Comparison of ENCODE assay signal across 1 cellular context in genomic region chr6:32969685-32970412, GRCh38.
TF ChIP-seq lines count a peak whose summit lies in the region.

No MANE protein-coding gene starts in this region.

TF ChIP-seq in GM12878, 131 proteins besides CTCF, POLR2A, EP300 and RAD21 (continues in another document):
- TF ChIP-seq, protein P1, sequence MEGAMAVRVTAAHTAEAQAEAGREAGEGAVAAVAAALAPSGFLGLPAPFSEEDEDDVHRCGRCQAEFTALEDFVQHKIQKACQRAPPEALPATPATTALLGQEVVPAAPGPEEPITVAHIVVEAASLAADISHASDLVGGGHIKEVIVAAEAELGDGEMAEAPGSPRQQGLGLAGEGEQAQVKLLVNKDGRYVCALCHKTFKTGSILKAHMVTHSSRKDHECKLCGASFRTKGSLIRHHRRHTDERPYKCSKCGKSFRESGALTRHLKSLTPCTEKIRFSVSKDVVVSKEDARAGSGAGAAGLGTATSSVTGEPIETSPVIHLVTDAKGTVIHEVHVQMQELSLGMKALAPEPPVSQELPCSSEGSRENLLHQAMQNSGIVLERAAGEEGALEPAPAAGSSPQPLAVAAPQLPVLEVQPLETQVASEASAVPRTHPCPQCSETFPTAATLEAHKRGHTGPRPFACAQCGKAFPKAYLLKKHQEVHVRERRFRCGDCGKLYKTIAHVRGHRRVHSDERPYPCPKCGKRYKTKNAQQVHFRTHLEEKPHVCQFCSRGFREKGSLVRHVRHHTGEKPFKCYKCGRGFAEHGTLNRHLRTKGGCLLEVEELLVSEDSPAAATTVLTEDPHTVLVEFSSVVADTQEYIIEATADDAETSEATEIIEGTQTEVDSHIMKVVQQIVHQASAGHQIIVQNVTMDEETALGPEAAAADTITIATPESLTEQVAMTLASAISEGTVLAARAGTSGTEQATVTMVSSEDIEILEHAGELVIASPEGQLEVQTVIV (IDR thresholded peaks at IDR 0.05; ENCODE audit: borderline replicate concordance, partially characterized antibody), result no peak
- TF ChIP-seq, protein P2, sequence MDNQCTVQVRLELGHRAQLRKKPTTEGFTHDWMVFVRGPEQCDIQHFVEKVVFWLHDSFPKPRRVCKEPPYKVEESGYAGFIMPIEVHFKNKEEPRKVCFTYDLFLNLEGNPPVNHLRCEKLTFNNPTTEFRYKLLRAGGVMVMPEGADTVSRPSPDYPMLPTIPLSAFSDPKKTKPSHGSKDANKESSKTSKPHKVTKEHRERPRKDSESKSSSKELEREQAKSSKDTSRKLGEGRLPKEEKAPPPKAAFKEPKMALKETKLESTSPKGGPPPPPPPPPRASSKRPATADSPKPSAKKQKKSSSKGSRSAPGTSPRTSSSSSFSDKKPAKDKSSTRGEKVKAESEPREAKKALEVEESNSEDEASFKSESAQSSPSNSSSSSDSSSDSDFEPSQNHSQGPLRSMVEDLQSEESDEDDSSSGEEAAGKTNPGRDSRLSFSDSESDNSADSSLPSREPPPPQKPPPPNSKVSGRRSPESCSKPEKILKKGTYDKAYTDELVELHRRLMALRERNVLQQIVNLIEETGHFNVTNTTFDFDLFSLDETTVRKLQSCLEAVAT (IDR thresholded peaks at IDR 0.05), result peak; percentile 63; the same call in 1 of the 2 replicates
- no peak for TF ChIP-seq SUZ12 (IDR thresholded peaks at IDR 0.05; ENCODE audit: unreplicated experiment)
- TF ChIP-seq, protein P3, sequence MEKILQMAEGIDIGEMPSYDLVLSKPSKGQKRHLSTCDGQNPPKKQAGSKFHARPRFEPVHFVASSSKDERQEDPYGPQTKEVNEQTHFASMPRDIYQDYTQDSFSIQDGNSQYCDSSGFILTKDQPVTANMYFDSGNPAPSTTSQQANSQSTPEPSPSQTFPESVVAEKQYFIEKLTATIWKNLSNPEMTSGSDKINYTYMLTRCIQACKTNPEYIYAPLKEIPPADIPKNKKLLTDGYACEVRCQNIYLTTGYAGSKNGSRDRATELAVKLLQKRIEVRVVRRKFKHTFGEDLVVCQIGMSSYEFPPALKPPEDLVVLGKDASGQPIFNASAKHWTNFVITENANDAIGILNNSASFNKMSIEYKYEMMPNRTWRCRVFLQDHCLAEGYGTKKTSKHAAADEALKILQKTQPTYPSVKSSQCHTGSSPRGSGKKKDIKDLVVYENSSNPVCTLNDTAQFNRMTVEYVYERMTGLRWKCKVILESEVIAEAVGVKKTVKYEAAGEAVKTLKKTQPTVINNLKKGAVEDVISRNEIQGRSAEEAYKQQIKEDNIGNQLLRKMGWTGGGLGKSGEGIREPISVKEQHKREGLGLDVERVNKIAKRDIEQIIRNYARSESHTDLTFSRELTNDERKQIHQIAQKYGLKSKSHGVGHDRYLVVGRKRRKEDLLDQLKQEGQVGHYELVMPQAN (conservative IDR thresholded peaks at IDR 0.05), result no peak; the same call in 1 of the 2 replicates
- TF ChIP-seq NR2C1 (IDR thresholded peaks at IDR 0.05), result 0 out of 2 replicates have a peak, but pooled peaks have one; percentile 47
- TF ChIP-seq ZZZ3 (IDR thresholded peaks at IDR 0.05; ENCODE audit: control insufficient read depth, insufficient read length, low read depth), result no peak
- TF ChIP-seq NFXL1 (IDR thresholded peaks at IDR 0.05; ENCODE audit: borderline replicate concordance), result no peak
- peak; percentile 21; the same call in 1 of the 2 replicates for TF ChIP-seq LARP7 (IDR thresholded peaks at IDR 0.05)
- TF ChIP-seq SMC3 (IDR thresholded peaks at IDR 0.05; ENCODE audit: borderline replicate concordance, low read length), result no peak
- no peak for TF ChIP-seq HDGF (IDR thresholded peaks at IDR 0.05)
- TF ChIP-seq RFX5 (IDR thresholded peaks at IDR 0.05; ENCODE audit: low read depth, low read length), result no peak
- TF ChIP-seq CREM (IDR thresholded peaks at IDR 0.05; ENCODE audit: low read depth), result no peak; the same call in 1 of the 2 replicates
- 0 out of 2 replicates have a peak, but pooled peaks have one; percentile 51 for TF ChIP-seq ZBED1 (IDR thresholded peaks at IDR 0.05; ENCODE audit: borderline replicate concordance)
- TF ChIP-seq ESRRA (IDR thresholded peaks at IDR 0.05; ENCODE audit: low read length), result 0 out of 2 replicates have a peak, but pooled peaks have one; percentile 31
- TF ChIP-seq, protein P4, sequence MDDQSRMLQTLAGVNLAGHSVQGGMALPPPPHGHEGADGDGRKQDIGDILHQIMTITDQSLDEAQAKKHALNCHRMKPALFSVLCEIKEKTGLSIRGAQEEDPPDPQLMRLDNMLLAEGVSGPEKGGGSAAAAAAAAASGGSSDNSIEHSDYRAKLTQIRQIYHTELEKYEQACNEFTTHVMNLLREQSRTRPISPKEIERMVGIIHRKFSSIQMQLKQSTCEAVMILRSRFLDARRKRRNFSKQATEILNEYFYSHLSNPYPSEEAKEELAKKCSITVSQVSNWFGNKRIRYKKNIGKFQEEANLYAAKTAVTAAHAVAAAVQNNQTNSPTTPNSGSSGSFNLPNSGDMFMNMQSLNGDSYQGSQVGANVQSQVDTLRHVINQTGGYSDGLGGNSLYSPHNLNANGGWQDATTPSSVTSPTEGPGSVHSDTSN (IDR thresholded peaks at IDR 0.05; ENCODE audit: insufficient replicate concordance, low read depth, low read length), result no peak
- TF ChIP-seq EZH2 (IDR thresholded peaks at IDR 0.05; ENCODE audit: borderline replicate concordance, control insufficient read depth, low read depth, low read length), result no peak
- no peak for TF ChIP-seq CHD4 (IDR thresholded peaks at IDR 0.05)
- TF ChIP-seq, protein P5, sequence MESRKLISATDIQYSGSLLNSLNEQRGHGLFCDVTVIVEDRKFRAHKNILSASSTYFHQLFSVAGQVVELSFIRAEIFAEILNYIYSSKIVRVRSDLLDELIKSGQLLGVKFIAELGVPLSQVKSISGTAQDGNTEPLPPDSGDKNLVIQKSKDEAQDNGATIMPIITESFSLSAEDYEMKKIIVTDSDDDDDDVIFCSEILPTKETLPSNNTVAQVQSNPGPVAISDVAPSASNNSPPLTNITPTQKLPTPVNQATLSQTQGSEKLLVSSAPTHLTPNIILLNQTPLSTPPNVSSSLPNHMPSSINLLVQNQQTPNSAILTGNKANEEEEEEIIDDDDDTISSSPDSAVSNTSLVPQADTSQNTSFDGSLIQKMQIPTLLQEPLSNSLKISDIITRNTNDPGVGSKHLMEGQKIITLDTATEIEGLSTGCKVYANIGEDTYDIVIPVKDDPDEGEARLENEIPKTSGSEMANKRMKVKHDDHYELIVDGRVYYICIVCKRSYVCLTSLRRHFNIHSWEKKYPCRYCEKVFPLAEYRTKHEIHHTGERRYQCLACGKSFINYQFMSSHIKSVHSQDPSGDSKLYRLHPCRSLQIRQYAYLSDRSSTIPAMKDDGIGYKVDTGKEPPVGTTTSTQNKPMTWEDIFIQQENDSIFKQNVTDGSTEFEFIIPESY (IDR thresholded peaks at IDR 0.05), result no peak
- no peak for TF ChIP-seq PAX5 (IDR thresholded peaks at IDR 0.05; ENCODE audit: borderline replicate concordance, low read depth, low read length)
- TF ChIP-seq MTA3 (IDR thresholded peaks at IDR 0.05; ENCODE audit: borderline replicate concordance, low read length), result no peak
- no peak for TF ChIP-seq USF1 (IDR thresholded peaks at IDR 0.05; ENCODE audit: borderline replicate concordance, extremely low read length, insufficient read depth, low read depth, low read length)
- TF ChIP-seq TCF7 (IDR thresholded peaks at IDR 0.05; ENCODE audit: borderline replicate concordance), result no peak
- TF ChIP-seq CBX3 (IDR thresholded peaks at IDR 0.05; ENCODE audit: borderline replicate concordance, low read depth), result no peak
- TF ChIP-seq MYC (IDR thresholded peaks at IDR 0.05; ENCODE audit: insufficient read depth, insufficient read length, insufficient replicate concordance, low read length, severe bottlenecking), result no peak
- no peak for TF ChIP-seq PRDM15 (CRISPR knock-in tag; IDR thresholded peaks at IDR 0.05)
- no peak; the same call in 1 of the 2 replicates for TF ChIP-seq SREBF2 (IDR thresholded peaks at IDR 0.05; ENCODE audit: low read length)
- TF ChIP-seq TARDBP (IDR thresholded peaks at IDR 0.05; ENCODE audit: borderline replicate concordance), result no peak
- no peak for TF ChIP-seq SREBF1 (IDR thresholded peaks at IDR 0.05; ENCODE audit: low read length)
- no peak for TF ChIP-seq KLF5 (IDR thresholded peaks at IDR 0.05; ENCODE audit: partially characterized antibody)
- TF ChIP-seq HCFC1 (IDR thresholded peaks at IDR 0.05; ENCODE audit: low read length), result 0 out of 2 replicates have a peak, but pooled peaks have one; percentile 41
- TF ChIP-seq ATF7 (IDR thresholded peaks at IDR 0.05; ENCODE audit: low read depth), result no peak
- no peak for TF ChIP-seq SUPT20H (IDR thresholded peaks at IDR 0.05; ENCODE audit: borderline replicate concordance, control insufficient read depth, low read depth, low read length)
- no peak for TF ChIP-seq SIX5 (IDR thresholded peaks at IDR 0.05; ENCODE audit: low read depth, low read length, severe bottlenecking)
- no peak for TF ChIP-seq ASH2L (IDR thresholded peaks at IDR 0.05; ENCODE audit: borderline replicate concordance, low read depth)
- TF ChIP-seq, protein P6, sequence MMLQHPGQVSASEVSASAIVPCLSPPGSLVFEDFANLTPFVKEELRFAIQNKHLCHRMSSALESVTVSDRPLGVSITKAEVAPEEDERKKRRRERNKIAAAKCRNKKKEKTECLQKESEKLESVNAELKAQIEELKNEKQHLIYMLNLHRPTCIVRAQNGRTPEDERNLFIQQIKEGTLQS (IDR thresholded peaks at IDR 0.05; ENCODE audit: borderline replicate concordance, extremely low read depth, low read depth, low read length), result no peak
- no peak for TF ChIP-seq BRCA1 (IDR thresholded peaks at IDR 0.05; ENCODE audit: low read depth, low read length)
- TF ChIP-seq BCL3 (IDR thresholded peaks at IDR 0.05; ENCODE audit: borderline replicate concordance, insufficient read depth, low read depth, low read length, poor library complexity, severe bottlenecking), result no peak
- TF ChIP-seq, protein P7, sequence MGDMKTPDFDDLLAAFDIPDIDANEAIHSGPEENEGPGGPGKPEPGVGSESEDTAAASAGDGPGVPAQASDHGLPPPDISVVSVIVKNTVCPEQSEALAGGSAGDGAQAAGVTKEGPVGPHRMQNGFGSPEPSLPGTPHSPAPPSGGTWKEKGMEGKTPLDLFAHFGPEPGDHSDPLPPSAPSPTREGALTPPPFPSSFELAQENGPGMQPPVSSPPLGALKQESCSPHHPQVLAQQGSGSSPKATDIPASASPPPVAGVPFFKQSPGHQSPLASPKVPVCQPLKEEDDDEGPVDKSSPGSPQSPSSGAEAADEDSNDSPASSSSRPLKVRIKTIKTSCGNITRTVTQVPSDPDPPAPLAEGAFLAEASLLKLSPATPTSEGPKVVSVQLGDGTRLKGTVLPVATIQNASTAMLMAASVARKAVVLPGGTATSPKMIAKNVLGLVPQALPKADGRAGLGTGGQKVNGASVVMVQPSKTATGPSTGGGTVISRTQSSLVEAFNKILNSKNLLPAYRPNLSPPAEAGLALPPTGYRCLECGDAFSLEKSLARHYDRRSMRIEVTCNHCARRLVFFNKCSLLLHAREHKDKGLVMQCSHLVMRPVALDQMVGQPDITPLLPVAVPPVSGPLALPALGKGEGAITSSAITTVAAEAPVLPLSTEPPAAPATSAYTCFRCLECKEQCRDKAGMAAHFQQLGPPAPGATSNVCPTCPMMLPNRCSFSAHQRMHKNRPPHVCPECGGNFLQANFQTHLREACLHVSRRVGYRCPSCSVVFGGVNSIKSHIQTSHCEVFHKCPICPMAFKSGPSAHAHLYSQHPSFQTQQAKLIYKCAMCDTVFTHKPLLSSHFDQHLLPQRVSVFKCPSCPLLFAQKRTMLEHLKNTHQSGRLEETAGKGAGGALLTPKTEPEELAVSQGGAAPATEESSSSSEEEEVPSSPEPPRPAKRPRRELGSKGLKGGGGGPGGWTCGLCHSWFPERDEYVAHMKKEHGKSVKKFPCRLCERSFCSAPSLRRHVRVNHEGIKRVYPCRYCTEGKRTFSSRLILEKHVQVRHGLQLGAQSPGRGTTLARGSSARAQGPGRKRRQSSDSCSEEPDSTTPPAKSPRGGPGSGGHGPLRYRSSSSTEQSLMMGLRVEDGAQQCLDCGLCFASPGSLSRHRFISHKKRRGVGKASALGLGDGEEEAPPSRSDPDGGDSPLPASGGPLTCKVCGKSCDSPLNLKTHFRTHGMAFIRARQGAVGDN (IDR thresholded peaks at IDR 0.05), result peak; percentile 67; the same call in 1 of the 2 replicates
